19 cellular contexts compared by ENCODE assay signal in genomic region chr4:6639137-6639680, GRCh38. TPM values are rescaled to one million over a fixed set of nuclear protein-coding genes. Genes with fewer than 3 reads are reported as not detected.
DNase-seq lines count a peak whose midpoint lies in the region; ATAC-seq and TF ChIP-seq lines count a peak whose summit lies in the region.
"Had no signal": no experiment of that assay in that cellular context is flagged by ENCODE, and none has a peak within 500 bp of the region (broad histone marks: within the 10 kb centered on the region; RNA-seq: fewer than 3 reads in every experiment).

No MANE protein-coding gene starts in this region.

- peak overlapping the region in 6 of 8 donors; percentile 8 to 67 (median 38) for H3K4me3 Mint-ChIP-seq in CD4-positive, alpha-beta memory T cell
- peak overlapping the region; percentile 22 for H3K4me3 Mint-ChIP-seq in activated T-helper 17 cell treated with anti-CD3 and anti-CD28 coated beads, Interleukin-2, amount 50 U/mL, for 72 hours
- peak overlapping the region; percentile 38 for H3K4me3 Mint-ChIP-seq in mesothelial cell of epicardium

- no peak for TF ChIP-seq CTCF in mesothelial cell of epicardium (IDR thresholded peaks at IDR 0.05; ENCODE audit: unreplicated experiment)

- CTCF ChIA-PET in CD4-positive, alpha-beta memory T cell (lab: Charles Lee; ENCODE audit: partially characterized antibody): interaction anchor here (0.7 to 1.7 kb wide), 5 partner anchors 23 to 431 kb away, joined by 4 to 6 read pairs (median 4); no protein-coding TSS in a partner anchor

- POLR2A ChIA-PET in CD4-positive, alpha-beta memory T cell (lab: Charles Lee; ENCODE audit: partially characterized antibody): interaction anchor here (2.2 to 7.6 kb wide), 8 partner anchors 35 to 429 kb away, joined by 11 to 168 read pairs (median 35); partner anchors contain the start of genes BLOC1S4, GRPEL1, MAN2B2 and MRFAP1L1

- no peaks in the 10 kb centered on the region for H3K27me3 ChIP-seq in BLaER1
- H3K27me3 ChIP-seq in CD4-positive, alpha-beta memory T cell (ENCODE audit: insufficient read depth, low read length): no peaks in the 10 kb centered on the region
- H3K27me3 ChIP-seq: adrenal gland, gastroesophageal sphincter, vagina had no signal

- intact Hi-C loops in CD4-positive, alpha-beta memory T cell (cut with micrococcal nuclease): no loop called here

- H3K9me3 ChIP-seq in BLaER1: no peaks in the 10 kb centered on the region
- H3K9me3 ChIP-seq in CD4-positive, alpha-beta memory T cell (ENCODE audit: control insufficient read depth in 1 of 2, low read length in 2 of 2): no peaks in the 10 kb centered on the region
- H3K9me3 ChIP-seq: adrenal gland, gastroesophageal sphincter, vagina had no signal

- peak overlapping the region; percentile 87 for H3K4me2 ChIP-seq in BLaER1

- H3K27me3 Mint-ChIP-seq in CD4-positive, alpha-beta memory T cell: no peaks in the 10 kb centered on the region
- no peaks in the 10 kb centered on the region for H3K27me3 Mint-ChIP-seq in activated T-helper 17 cell treated with anti-CD3 and anti-CD28 coated beads, Interleukin-2, amount 50 U/mL, for 72 hours
- no peaks in the 10 kb centered on the region for H3K27me3 Mint-ChIP-seq in mesothelial cell of epicardium (ENCODE audit: low read depth)
- H3K27me3 Mint-ChIP-seq: activated CD8-positive, alpha-beta memory T cell treated with anti-CD3 and anti-CD28 coated beads, Interleukin-2, amount 10 ng/mL, durations not matched to agents 7 days and 5 days; stimulated activated naive CD8-positive, alpha-beta T cell treated with anti-CD3 and anti-CD28 coated beads, Interleukin-15, amount 100 ng/mL, for 72 hours had no signal

- H3K27ac Mint-ChIP-seq in CD4-positive, alpha-beta memory T cell: peak overlapping the region in 3 of 7 donors; percentile 32 to 69 (median 35)
- no peak overlapping the region for H3K27ac Mint-ChIP-seq in activated T-helper 17 cell treated with anti-CD3 and anti-CD28 coated beads, Interleukin-2, amount 50 U/mL, for 72 hours
- peak overlapping the region; percentile 43 for H3K27ac Mint-ChIP-seq in mesothelial cell of epicardium

- peaks cover 29 to 38% of the 10 kb centered on the region in 2 donors for H3K36me3 Mint-ChIP-seq in CD4-positive, alpha-beta memory T cell
- peaks cover 42% of the 10 kb centered on the region for H3K36me3 Mint-ChIP-seq in activated T-helper 17 cell treated with anti-CD3 and anti-CD28 coated beads, Interleukin-2, amount 50 U/mL, for 72 hours (ENCODE audit: low read depth)
- peaks cover 17% of the 10 kb centered on the region for H3K36me3 Mint-ChIP-seq in mesothelial cell of epicardium

- H4K20me1 ChIP-seq in BLaER1: peaks cover 29% of the 10 kb centered on the region

- peaks cover 28 to 40% (median 33%) of the 10 kb centered on the region in 4 donors for H3K4me1 Mint-ChIP-seq in CD4-positive, alpha-beta memory T cell
- H3K4me1 Mint-ChIP-seq in activated T-helper 17 cell treated with anti-CD3 and anti-CD28 coated beads, Interleukin-2, amount 50 U/mL, for 72 hours: peaks cover 15% of the 10 kb centered on the region
- H3K4me1 Mint-ChIP-seq in mesothelial cell of epicardium: peaks cover 29% of the 10 kb centered on the region

- peaks cover 34% of the 10 kb centered on the region for H3K4me1 ChIP-seq in BLaER1
- H3K4me1 ChIP-seq in CD4-positive, alpha-beta memory T cell (ENCODE audit: insufficient read depth, low read length): peaks cover 28% of the 10 kb centered on the region

- peaks cover 26% of the 10 kb centered on the region for H3K36me3 ChIP-seq in BLaER1
- peaks cover 17% of the 10 kb centered on the region for H3K36me3 ChIP-seq in CD4-positive, alpha-beta memory T cell (ENCODE audit: insufficient read depth, low read length)

- DNase-seq in CD4-positive, alpha-beta memory T cell: no peak
- DNase-seq in mesothelial cell of epicardium (ENCODE audit: low spot score in 2 of 2, unreplicated experiment in 2 of 2): no peak
- no peak for DNase-seq in amniotic stem cell (lab: John Stamatoyannopoulos, UW)
- no peak for DNase-seq in NCI-H128 (lab: John Stamatoyannopoulos, UW; ENCODE audit: unreplicated experiment)
- no peak for DNase-seq in NCI-H2227 treated with DMSO at 0.1 percent for 48 hours (lab: John Stamatoyannopoulos, UW)
- DNase-seq: activated CD8-positive, alpha-beta memory T cell treated with anti-CD3 and anti-CD28 coated beads, Interleukin-2, amount 10 ng/mL, durations not matched to agents 7 days and 5 days; KG1; mesenchymal stem cell; NCI-H1436; NCI-H226; NK-92 treated with Interleukin-12 subunit alpha and Interleukin-12 subunit beta, amount 100 ng/mL, for 24 hours; SHP77; stimulated activated naive CD8-positive, alpha-beta T cell treated with anti-CD3 and anti-CD28 coated beads, Interleukin-15, amount 100 ng/mL, for 72 hours had no signal

- no peak overlapping the region for H3K27ac ChIP-seq in BLaER1
- no peak overlapping the region for H3K27ac ChIP-seq in CD4-positive, alpha-beta memory T cell (ENCODE audit: low read depth, low read length)

- H3K9me3 Mint-ChIP-seq in CD4-positive, alpha-beta memory T cell: peaks cover 0 to 2% (median 0%) of the 10 kb centered on the region in 8 donors
- no peaks in the 10 kb centered on the region for H3K9me3 Mint-ChIP-seq in activated T-helper 17 cell treated with anti-CD3 and anti-CD28 coated beads, Interleukin-2, amount 50 U/mL, for 72 hours
- H3K9me3 Mint-ChIP-seq in mesothelial cell of epicardium: no peaks in the 10 kb centered on the region
- H3K9me3 Mint-ChIP-seq: stimulated activated naive CD8-positive, alpha-beta T cell treated with anti-CD3 and anti-CD28 coated beads, Interleukin-15, amount 100 ng/mL, for 72 hours had no signal

- no peak overlapping the region for H3K9ac ChIP-seq in BLaER1

- no peak overlapping the region for H3K4me3 ChIP-seq in BLaER1
- no peak overlapping the region for H3K4me3 ChIP-seq in CD4-positive, alpha-beta memory T cell (ENCODE audit: low read length in 2 of 2)

- ATAC-seq in activated T-helper 17 cell treated with anti-CD3 and anti-CD28 coated beads, Interleukin-2, amount 50 U/mL, for 72 hours (replicated peaks): no peak

RNA-seq across cellular contexts. Expression of gene MRFAP1, which starts 1.3 kb away (rescaled TPM):
- 100 to 1,000 TPM; 149 to 157 TPM for total RNA-seq in CD4-positive, alpha-beta memory T cell
- 100 to 1,000 TPM; 156 to 169 TPM for polyA plus RNA-seq in CD4-positive, alpha-beta memory T cell
- total RNA-seq in activated T-helper 17 cell treated with anti-CD3 and anti-CD28 coated beads, Interleukin-2, amount 50 U/mL, for 72 hours: 10 to 100 TPM; 86.7 to 96.7 TPM
- total RNA-seq in mesothelial cell of epicardium: 242 to 249 TPM (median 246 TPM) in 3 replicates

RNA-seq across cellular contexts. Expression of gene S100P, which starts 54.5 kb away (rescaled TPM):
- total RNA-seq in CD4-positive, alpha-beta memory T cell: 1 to 10 TPM; 2.0 to 2.1 TPM
- 1 to 10 TPM; 1.3 to 3.9 TPM for polyA plus RNA-seq in CD4-positive, alpha-beta memory T cell
- total RNA-seq in activated T-helper 17 cell treated with anti-CD3 and anti-CD28 coated beads, Interleukin-2, amount 50 U/mL, for 72 hours: 1 to 10 TPM in 1 of 2 donors, under 1 TPM in 1; 0.87 to 2.5 TPM
- total RNA-seq in mesothelial cell of epicardium: 1.1 to 4.6 TPM (median 3.4 TPM) in 3 replicates
- total RNA-seq: osteocyte had no signal
